ENCODE assay signal across 16 cellular contexts in genomic region chr17:41957058-41957868, GRCh38. TPM values are rescaled to one million over a fixed set of nuclear protein-coding genes. Genes with fewer than 3 reads are reported as not detected.
DNase-seq lines count a peak whose midpoint lies in the region; ATAC-seq, FAIRE-seq and TF ChIP-seq lines count a peak whose summit lies in the region.
"Had no signal": no experiment of that assay in that cellular context is flagged by ENCODE, and none has a peak within 500 bp of the region (broad histone marks: within the 10 kb centered on the region; RNA-seq: fewer than 3 reads in every experiment).

No MANE protein-coding gene starts in this region.

- H3K4me3 ChIP-seq in fibroblast of pulmonary artery (replicated peaks; ENCODE audit: low read depth, low read length) (no peak overlapping the region), neural progenitor cell (no peak overlapping the region)

- DNase-seq in H9 (peak; percentile 61), RCC 7860 (ENCODE audit: low spot score) (peak; percentile 20), fibroblast of pulmonary artery (ENCODE audit: low read depth) (peak; percentile 70), neural progenitor cell (ENCODE audit: low spot score) (peak; percentile 15), OCI-M2 (lab: John Stamatoyannopoulos, UW; ENCODE audit: unreplicated experiment) (no peak), left cardiac atrium (no peak), GOT3 (lab: John Stamatoyannopoulos, UW) (no peak)
- DNase-seq: activated CD4-positive, alpha-beta T cell treated with anti-CD3 and anti-CD28 coated beads for 48 hours; activated T-cell treated with anti-CD3 and anti-CD28 coated beads, Interleukin-2, amount 50 U/mL, for 48 hours; left ventricle myocardium superior; MV-4-11; OCI-M1; small intestine; substantia nigra had no signal

- peaks cover 2% of the 10 kb centered on the region; the same call in 1 of the 2 replicates for H3K4me1 ChIP-seq in H9 (ENCODE audit: insufficient read depth, low read length)
- H3K4me1 ChIP-seq in neural progenitor cell = peaks cover 6% of the 10 kb centered on the region

- no peaks in the 10 kb centered on the region for H3K9me3 Mint-ChIP-seq in H9
- no peaks in the 10 kb centered on the region for H3K9me3 Mint-ChIP-seq in neural progenitor cell

- H3K27ac ChIP-seq in H9 (ENCODE audit: insufficient read length, low read depth, low read length) (no peak overlapping the region), neural progenitor cell (no peak overlapping the region)

- no peak overlapping the region for H2AK5ac ChIP-seq in H9 (ENCODE audit: insufficient read length, low read length)

- H3K79me1 ChIP-seq in H9 (ENCODE audit: insufficient read depth, low read depth, low read length, poor library complexity, severe bottlenecking) = no peaks in the 10 kb centered on the region

- H2BK120ac ChIP-seq in H9 (ENCODE audit: low read depth, low read length, poor library complexity, severe bottlenecking) = no peak overlapping the region

- H4K91ac ChIP-seq in H9 (ENCODE audit: insufficient read length, low read depth, low read length) = no peak overlapping the region

- no peak overlapping the region for H2BK20ac ChIP-seq in H9 (ENCODE audit: low read depth, low read length, poor library complexity, severe bottlenecking)

- H3K27me3 Mint-ChIP-seq in H9 (ENCODE audit: low read depth) = peaks cover 3% of the 10 kb centered on the region; the same call in 1 of the 2 replicates
- peaks cover 3% of the 10 kb centered on the region for H3K27me3 Mint-ChIP-seq in neural progenitor cell (ENCODE audit: insufficient read depth, low read depth)

- peak overlapping the region in 1 of 2 experiments; percentile 18; a peak in 1 of 5 replicates for H3K4me3 Mint-ChIP-seq in H9
- H3K4me3 Mint-ChIP-seq in neural progenitor cell = no peak overlapping the region

- intact Hi-C loops in left cardiac atrium (cut with DNase I) = no loop called here

- no CpG with 5 or more reads among the region's 11 CpGs for WGBS in H9 (ENCODE audit: extremely low coverage, insufficient read length, low lambda C conversion rate)

- H2BK12ac ChIP-seq in H9 (ENCODE audit: insufficient read length, low read depth, low read length) = no peak overlapping the region

- H3K18ac ChIP-seq in H9 (ENCODE audit: insufficient read length, low read depth, low read length) = no peak overlapping the region

- H3K4me1 Mint-ChIP-seq in H9 (peaks cover 30 to 31% of the 10 kb centered on the region in 2 experiments), neural progenitor cell (peaks cover 16% of the 10 kb centered on the region)

- no peak overlapping the region for H3K56ac ChIP-seq in H9 (ENCODE audit: insufficient read length, low read depth, low read length)

- ATAC-seq in GM19324 (IDR thresholded peaks at IDR 0.05; ENCODE audit: low FRiP score, unreplicated experiment) = no peak
- no peak for ATAC-seq in left cardiac atrium
- ATAC-seq: left ventricle myocardium superior had no signal

- H2BK5ac ChIP-seq in H9 (ENCODE audit: insufficient read length, low read length) = no peak overlapping the region

- H4K20me1 ChIP-seq in H9 (ENCODE audit: control insufficient read depth, insufficient read depth, insufficient read length) (no peaks in the 10 kb centered on the region), neural progenitor cell (ENCODE audit: low read depth) (no peaks in the 10 kb centered on the region)

- no peaks in the 10 kb centered on the region for H3K23me2 ChIP-seq in H9 (ENCODE audit: insufficient read length, low read depth, low read length, poor library complexity, severe bottlenecking)

- no peak overlapping the region for H3K4ac ChIP-seq in H9 (ENCODE audit: low read depth, low read length)

- H3K36me3 ChIP-seq in neural progenitor cell = no peaks in the 10 kb centered on the region

- no peak overlapping the region for H2BK15ac ChIP-seq in H9 (ENCODE audit: low read depth, low read length)

- H3K14ac ChIP-seq in H9 (ENCODE audit: insufficient read depth, low read length) = no peak overlapping the region

- H3K36me3 Mint-ChIP-seq in H9 (ENCODE audit: insufficient read depth in 1 of 3, low read depth in 3 of 3) (no peaks in the 10 kb centered on the region; a peak in 2 of 7 replicates), neural progenitor cell (peaks cover 8% of the 10 kb centered on the region)

- no peak overlapping the region for H4K8ac ChIP-seq in H9 (replicated peaks; ENCODE audit: insufficient read length, low read depth, low read length)

- peaks cover 6% of the 10 kb centered on the region for H3F3A ChIP-seq in neural progenitor cell (ENCODE audit: low read depth)

- no peak overlapping the region for H3K23ac ChIP-seq in H9 (ENCODE audit: insufficient read length, low read depth, low read length)

- H3K4me2 ChIP-seq in H9 (ENCODE audit: insufficient read depth, insufficient read length, low read length) = peak overlapping the region; percentile 1
- peak overlapping the region; percentile 43 for H3K4me2 ChIP-seq in neural progenitor cell

- H3K9me3 ChIP-seq in H9 (ENCODE audit: control insufficient read depth, low read depth, low read length) (no peaks in the 10 kb centered on the region), neural progenitor cell (ENCODE audit: low read depth) (no peaks in the 10 kb centered on the region)

- H3K27me3 ChIP-seq in H9 (ENCODE audit: insufficient read depth, low read length) = no peaks in the 10 kb centered on the region
- no peaks in the 10 kb centered on the region for H3K27me3 ChIP-seq in neural progenitor cell

- no peak overlapping the region for H4K5ac ChIP-seq in H9 (ENCODE audit: insufficient read length, low read depth, low read length)

- no peak overlapping the region for H3T11ph ChIP-seq in H9 (ENCODE audit: low read length)

- TF ChIP-seq CTCF in H9 (conservative IDR thresholded peaks at IDR 0.05) (no peak), fibroblast of pulmonary artery (IDR thresholded peaks at IDR 0.05; ENCODE audit: low read length, missing control alignments) (no peak), neural progenitor cell (IDR thresholded peaks at IDR 0.05) (no peak)

- H3K79me2 ChIP-seq in H9 (ENCODE audit: insufficient read depth, low read length) (no peaks in the 10 kb centered on the region), neural progenitor cell (ENCODE audit: low read depth) (no peaks in the 10 kb centered on the region)

- FAIRE-seq in RCC 7860 (lab: Jason Lieb, UNC) = no peak
- FAIRE-seq: H54, small intestine had no signal

- peak overlapping the region in 2 of 3 experiments; percentile 34 to 56; a peak in 4 of 7 replicates for H3K27ac Mint-ChIP-seq in H9
- peak overlapping the region; percentile 83 for H3K27ac Mint-ChIP-seq in neural progenitor cell

- H3K9ac ChIP-seq in H9 (ENCODE audit: extremely low read depth, insufficient read length, low read length) (no peak overlapping the region), neural progenitor cell (no peak overlapping the region)

- H2AFZ ChIP-seq in H9 (ENCODE audit: low read length) = no peak overlapping the region
- no peak overlapping the region for H2AFZ ChIP-seq in neural progenitor cell (replicated peaks)

RNA-seq across cellular contexts. Expression of gene CNP, which starts 9.3 kb away (rescaled TPM):
- total RNA-seq in H9 (2021) (78.5 and 79.7 TPM in 2 replicates), neural progenitor cell (ENCODE audit: low replicate concordance) (38.6 and 70.3 TPM in 2 replicates), left cardiac atrium (10 to 100 TPM; 40.3 to 43.7 TPM)

RNA-seq across cellular contexts. Expression of gene ODAD4, which starts 26.8 kb away (rescaled TPM):
- total RNA-seq in H9 (2021) (1.3 and 2.1 TPM in 2 replicates), neural progenitor cell (ENCODE audit: low replicate concordance) (4.1 and 4.6 TPM in 2 replicates), left cardiac atrium (1 to 10 TPM; 1.0 to 1.3 TPM)

RNA-seq across cellular contexts. Expression of gene ACLY, which starts 38.5 kb away (rescaled TPM):
- 279 and 289 TPM in 2 replicates for total RNA-seq in H9 (2021)
- total RNA-seq in neural progenitor cell (ENCODE audit: low replicate concordance) = 221 and 273 TPM in 2 replicates
- 10 to 100 TPM; 58.7 to 72.2 TPM for total RNA-seq in left cardiac atrium

RNA-seq across cellular contexts. Expression of gene DNAJC7, which starts 60.0 kb away (rescaled TPM):
- total RNA-seq in H9 (2021) = 135 and 141 TPM in 2 replicates
- 80.7 and 92.5 TPM in 2 replicates for total RNA-seq in neural progenitor cell (ENCODE audit: low replicate concordance)
- 10 to 100 TPM; 57.5 to 73.9 TPM for total RNA-seq in left cardiac atrium

Comparison
In these comparisons a context has a peak if more than half of its experiments do, and no peak if none do; other contexts are left out.
1. DNase-seq: peak in H9 (single experiment), RCC 7860 (single experiment), fibroblast of pulmonary artery (single experiment) and neural progenitor cell (single experiment); none in OCI-M2 (single experiment), left cardiac atrium (single experiment) and GOT3 (single experiment).